Comparison of ENCODE assay signal across 23 cellular contexts in genomic region chr9:37622462-37622861, GRCh38. TPM values are rescaled to one million over a fixed set of nuclear protein-coding genes. Genes with fewer than 3 reads are reported as not detected.
A peak's percentile ranks its signal among the peaks of the same experiment; 100 is the strongest.
DNase-seq lines count a peak whose midpoint lies in the region; ATAC-seq, FAIRE-seq and TF ChIP-seq lines count a peak whose summit lies in the region.
"Had no signal": no experiment of that assay in that cellular context is flagged by ENCODE, and none has a peak within 500 bp of the region (broad histone marks: within the 10 kb centered on the region; RNA-seq: fewer than 3 reads in every experiment).

No MANE protein-coding gene starts in this region.

- no peak for ATAC-seq in HG03354 (IDR thresholded peaks at IDR 0.05; ENCODE audit: poor library complexity, severe bottlenecking, unreplicated experiment)
- ATAC-seq in HG03280 (IDR thresholded peaks at IDR 0.05; ENCODE audit: unreplicated experiment): no peak
- ATAC-seq: HCT116 had no signal

- H3K27ac ChIP-seq in SJCRH30: peak overlapping the region; percentile 85
- H3K27ac ChIP-seq: 22Rv1 had no signal

- TF ChIP-seq CTCF in fibroblast of the aortic adventitia (IDR thresholded peaks at IDR 0.05; ENCODE audit: insufficient read depth, low read length): no peak

- no peaks in the 10 kb centered on the region for H3K9me3 ChIP-seq in SJCRH30 (replicated peaks)

- DNase-seq in AG08395 (ENCODE audit: low spot score) (peak; percentile 56), EH (ENCODE audit: low read depth) (peak; percentile 57), SJCRH30 (peak in 1 of 2 experiments; percentile 15), fibroblast of the aortic adventitia (ENCODE audit: low read depth) (peak; percentile 29), NCI-H2171 (lab: John Stamatoyannopoulos, UW) (no peak), GM19239 (ENCODE audit: insufficient read length, low spot score) (no peak)
- DNase-seq: AML-193; CD4-positive, alpha-beta T cell; Kasumi-1; MM.1S; NCI-H1092 treated with DMSO at 0.1 percent for 48 hours; NCI-H2107; NCI-H446 treated with DMSO at 0.1 percent for 48 hours; NK-92 treated with Interleukin-12 subunit alpha and Interleukin-12 subunit beta, amount 100 ng/mL, for 24 hours; SIG-M5; SW 1271 had no signal

- no peak for FAIRE-seq in GM19239 (lab: Jason Lieb, UNC)

- peaks cover 58% of the 10 kb centered on the region for H3K4me1 ChIP-seq in SJCRH30

- no peaks in the 10 kb centered on the region for H3K36me3 ChIP-seq in SJCRH30

- H3K27me3 ChIP-seq in SJCRH30: no peaks in the 10 kb centered on the region

- H3K4me3 ChIP-seq in SJCRH30 (no peak overlapping the region), fibroblast of the aortic adventitia (ENCODE audit: low read depth, low read length) (no peak overlapping the region)

RNA-seq across cellular contexts. Expression of gene FRMPD1, which starts 28.3 kb away (rescaled TPM):
- total RNA-seq in SJCRH30 (2014; rRNA removed; shearing (Covaris generic)): 6.5 and 6.6 TPM in 2 replicates
- not detected in 2 replicates for total RNA-seq in fibroblast of the aortic adventitia (ENCODE audit: low replicate concordance)
- total RNA-seq: CD4-positive, alpha-beta T cell; HT1080; OCI-LY7; RPMI7951 had no signal

RNA-seq across cellular contexts. Expression of gene TOMM5, which starts 30.1 kb away (rescaled TPM):
- 396 and 418 TPM in 2 replicates for total RNA-seq in SJCRH30 (2014; rRNA removed; shearing (Covaris generic))
- total RNA-seq in fibroblast of the aortic adventitia (ENCODE audit: low replicate concordance): 58.5 and 181 TPM in 2 replicates

RNA-seq across cellular contexts. Expression of gene FBXO10, which starts 46.3 kb away (rescaled TPM):
- total RNA-seq in SJCRH30 (2014; rRNA removed; shearing (Covaris generic)): 31.3 and 32.2 TPM in 2 replicates
- total RNA-seq in fibroblast of the aortic adventitia (ENCODE audit: low replicate concordance): 7.1 and 7.6 TPM in 2 replicates

Comparison
In these comparisons a context has a peak if more than half of its experiments do, and no peak if none do; other contexts are left out.
1. DNase-seq: peak in AG08395 (single experiment), EH (single experiment) and fibroblast of the aortic adventitia (single experiment); none in NCI-H2171 (single experiment) and GM19239 (single experiment).